ENCODE assay signal across 38 cellular contexts in genomic region chr3:87324609-87325008, GRCh38. TPM values are rescaled to one million over a fixed set of nuclear protein-coding genes. Genes with fewer than 3 reads are reported as not detected.
"Had no signal": no experiment of that assay in that cellular context is flagged by ENCODE, and none has a peak within 500 bp of the region (broad histone marks: within the 10 kb centered on the region; RNA-seq: fewer than 3 reads in every experiment).

No MANE protein-coding gene starts in this region.

- ATAC-seq: activated naive CD4-positive, alpha-beta T cell treated with anti-CD3 and anti-CD28 coated beads, Interleukin-2, amount 50 U/mL, for 72 hours; activated naive CD8-positive, alpha-beta T cell treated with anti-CD3 and anti-CD28 coated beads, Interleukin-2, amount 50 U/mL, for 24 hours; activated T-cell treated with anti-CD3 and anti-CD28 coated beads, Interleukin-2, amount 50 U/mL, for 4 hours; activated T-cell treated with anti-CD3 and anti-CD28 coated beads, Interleukin-2, amount 50 U/mL, for 72 hours; activated T-helper 17 cell treated with anti-CD3 and anti-CD28 coated beads, Interleukin-2, amount 50 U/mL, for 72 hours; body of pancreas had no signal

- DNase-seq: activated effector memory CD4-positive, alpha-beta T cell treated with anti-CD3 and anti-CD28 coated beads, Interleukin-2, amount 50 U/mL, for 16 hours; activated effector memory CD4-positive, alpha-beta T cell treated with Interleukin-2 at 50 U/mL for 16 hours; activated gamma-delta T cell; activated gamma-delta T cell treated with Interleukin-2 at 50 U/mL for 16 hours; activated naive CD4-positive, alpha-beta T cell; activated naive CD4-positive, alpha-beta T cell treated with anti-CD3 and anti-CD28 coated beads for 36 hours; activated naive CD4-positive, alpha-beta T cell treated with anti-CD3 and anti-CD28 coated beads, Interleukin-2, amount 10 ng/mL, durations not matched to agents 7 days and 5 days; activated naive CD4-positive, alpha-beta T cell treated with anti-CD3 and anti-CD28 coated beads, Interleukin-2, amount 50 U/mL, for 16 hours; activated naive CD4-positive, alpha-beta T cell treated with Interleukin-2 at 50 U/mL for 16 hours; activated naive CD8-positive, alpha-beta T cell treated with anti-CD3 and anti-CD28 coated beads for 36 hours; activated naive CD8-positive, alpha-beta T cell treated with anti-CD3 and anti-CD28 coated beads, Interleukin-2, amount 10 ng/mL, durations not matched to agents 7 days and 5 days; activated naive CD8-positive, alpha-beta T cell treated with anti-CD3 and anti-CD28 coated beads, Interleukin-2, amount 50 U/mL, for 24 hours; activated T-cell treated with anti-CD3 and anti-CD28 coated beads, Interleukin-2, amount 50 U/mL, for 1 hour; activated T-cell treated with anti-CD3 and anti-CD28 coated beads, Interleukin-2, amount 50 U/mL, for 24 hours; activated T-cell treated with anti-CD3 and anti-CD28 coated beads, Interleukin-2, amount 50 U/mL, for 4 hours; activated T-cell treated with anti-CD3 and anti-CD28 coated beads, Interleukin-2, amount 50 U/mL, for 48 hours; activated T-cell treated with anti-CD3 and anti-CD28 coated beads, Interleukin-2, amount 50 U/mL, for 72 hours; adrenal gland; amniotic stem cell; amygdala; anterior cingulate cortex; aorta; body of pancreas; brain microvascular endothelial cell; caudate nucleus; central memory CD4-positive, alpha-beta T cell; cerebellar nuclear complex had no signal

RNA-seq across cellular contexts. Expression of gene POU1F1, which starts 48.2 kb away (rescaled TPM):
- total RNA-seq: activated naive CD4-positive, alpha-beta T cell treated with anti-CD3 and anti-CD28 coated beads for 36 hours; activated naive CD4-positive, alpha-beta T cell treated with anti-CD3 and anti-CD28 coated beads, Interleukin-2, amount 50 U/mL, for 72 hours; activated naive CD8-positive, alpha-beta T cell treated with anti-CD3 and anti-CD28 coated beads for 36 hours; activated naive CD8-positive, alpha-beta T cell treated with anti-CD3 and anti-CD28 coated beads, Interleukin-2, amount 10 ng/mL, durations not matched to agents 7 days and 5 days; activated T-cell treated with anti-CD3 and anti-CD28 coated beads, Interleukin-2, amount 50 U/mL, for 4 hours; activated T-cell treated with anti-CD3 and anti-CD28 coated beads, Interleukin-2, amount 50 U/mL, for 72 hours; activated T-helper 1 cell treated with anti-CD3 and anti-CD28 coated beads, Interleukin-12 subunit alpha, Interleukin-12 subunit beta, Interleukin-2, Interleukin-4 antibody, amounts not matched to agents 30 ng/mL and 10 ng/mL and 1 ng/mL, durations not matched to agents 14 hours and 24 hours and 36 hours; activated T-helper 17 cell treated with anti-CD3 and anti-CD28 coated beads, Interleukin-2, amount 50 U/mL, for 72 hours; activated T-helper 2 cell treated with anti-CD3 and anti-CD28 coated beads, Interferon-gamma antibody, Interleukin-2, Interleukin-4, amounts not matched to agents 10 μg/mL and 5 μg/mL and 100 μg/mL, durations not matched to agents 14 hours and 24 hours and 36 hours; adrenal gland; aorta; ascending aorta; astrocyte; body of pancreas; breast epithelium; bronchial epithelial cell; cardiac muscle cell; cardiac septum; cerebellum had no signal
